In the genomic region with DNA sequence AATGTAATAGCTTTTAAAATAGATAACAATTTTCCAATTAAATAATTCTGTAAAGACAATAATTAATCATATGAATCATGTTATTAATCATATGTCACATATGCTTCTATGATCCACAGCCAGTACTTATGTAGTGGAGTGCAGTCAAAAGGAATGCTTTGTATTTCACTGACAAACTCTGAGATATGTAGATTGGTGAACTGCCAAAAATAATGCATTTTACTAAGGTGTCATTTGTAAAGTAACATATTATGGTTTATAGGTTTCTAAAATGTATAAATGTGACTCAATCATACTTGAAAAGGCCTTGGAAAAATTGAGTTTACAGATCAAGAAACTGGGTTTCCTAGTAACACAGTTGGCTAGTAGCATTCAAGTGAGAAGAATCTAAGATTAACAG, we compare ENCODE assay signal across 35 cellular contexts.
"Had no signal": no experiment of that assay in that cellular context is flagged by ENCODE, and none has a peak within 500 bp of the region (broad histone marks: within the 10 kb centered on the region; RNA-seq: fewer than 3 reads in every experiment).

No MANE protein-coding gene starts in this region.

- H3K4me3 ChIP-seq: MG63 had no signal

- DNase-seq: Karpas-422, Kasumi-1, KBM-7, KG1, MG63, MM.1S, MV-4-11, NCI-H1048, NCI-H1092, NCI-H1092 treated with DMSO at 0.1 percent for 48 hours, NCI-H1105, NCI-H1105 treated with DMSO at 0.1 percent for 48 hours, NCI-H1417, NCI-H1417 treated with DMSO at 0.1 percent for 48 hours, NCI-H1436, NCI-H1436 treated with DMSO at 0.1 percent for 48 hours, NCI-H146, NCI-H1694, NCI-H1694 treated with DMSO at 0.1 percent for 48 hours, NCI-H187, NCI-H187 treated with DMSO at 0.1 percent for 48 hours, NCI-H1930, NCI-H2029 treated with DMSO at 0.1 percent for 48 hours, NCI-H2081, NCI-H2081 treated with DMSO at 0.1 percent for 48 hours, NCI-H2107, NCI-H2171, NCI-H2171 treated with DMSO at 0.1 percent for 48 hours, NCI-H2227 treated with DMSO at 0.1 percent for 48 hours, NCI-H345, NCI-H446, NCI-H446 treated with DMSO at 0.1 percent for 48 hours, NCI-H510A, NCI-H510A treated with DMSO at 0.1 percent for 48 hours had no signal

- H3K9ac ChIP-seq: KMS-11 had no signal

- H3K27ac ChIP-seq: KMS-11 had no signal

- H3K9me3 ChIP-seq: MG63 had no signal

- H3K4me2 ChIP-seq: KMS-11 had no signal

- H3K27me3 ChIP-seq: MG63 had no signal

- H3K36me3 ChIP-seq: MG63 had no signal
